In the genomic region with DNA sequence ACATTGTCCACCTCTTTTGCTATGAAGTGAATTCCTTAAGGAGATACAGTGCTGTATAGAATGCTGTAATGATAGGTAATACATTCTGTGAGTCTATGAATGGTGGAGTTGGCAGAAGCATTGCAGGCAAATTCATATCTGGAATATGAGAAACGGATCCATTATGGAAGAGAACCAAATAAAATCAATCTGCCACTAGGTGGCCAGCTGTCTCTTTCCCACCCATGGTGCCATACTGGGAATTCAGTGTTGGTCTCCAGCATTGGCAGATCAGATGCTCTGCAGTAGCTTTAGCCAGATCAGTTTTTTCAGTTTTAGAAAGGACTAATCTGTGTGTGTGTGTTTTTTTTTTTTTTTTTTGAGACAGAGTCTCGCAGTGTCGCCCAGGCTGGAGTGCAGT, we compare ENCODE assay signal across 10 cellular contexts. TPM values are rescaled to one million over a fixed set of nuclear protein-coding genes. Genes with fewer than 3 reads are reported as not detected.
DNase-seq lines count a peak whose midpoint lies in the region; ATAC-seq and TF ChIP-seq lines count a peak whose summit lies in the region.
"Had no signal": no experiment of that assay in that cellular context is flagged by ENCODE, and none has a peak within 500 bp of the region (broad histone marks: within the 10 kb centered on the region; RNA-seq: fewer than 3 reads in every experiment).

No MANE protein-coding gene starts in this region.

- H3K27me3 Mint-ChIP-seq in central memory CD8-positive, alpha-beta T cell: no peaks in the 10 kb centered on the region
- H3K27me3 Mint-ChIP-seq in T-helper 2 cell treated with Interferon-gamma antibody and Interleukin-4, amounts not matched to agents 5 μg/mL and 100 μg/mL, for 36 hours (ENCODE audit: low read depth): no peaks in the 10 kb centered on the region
- H3K27me3 Mint-ChIP-seq: IgD-negative memory B cell had no signal

- no peak for ATAC-seq in central memory CD8-positive, alpha-beta T cell (replicated peaks; ENCODE audit: extremely low read depth, poor library complexity, severe bottlenecking)
- ATAC-seq in psoas muscle: peak in 3 of 4 donors; percentile 36 to 49 (median 38)

- TF ChIP-seq CTCF in NB4 (IDR thresholded peaks at IDR 0.05; ENCODE audit: low read depth, low read length): peak; percentile 32
- TF ChIP-seq CTCF in psoas muscle (IDR thresholded peaks at IDR 0.05): no peak

- TF ChIP-seq POLR2A in NB4 (IDR thresholded peaks at IDR 0.05; ENCODE audit: extremely low read depth, insufficient read length): no peak

- H3K4me3 ChIP-seq in NB4 (ENCODE audit: low read depth, low read length) (no peak overlapping the region), psoas muscle (no peak overlapping the region)
- H3K4me3 ChIP-seq: colonic mucosa had no signal

- intact Hi-C loops in psoas muscle (cut with DNase I): no loop called here

- H3K36me3 Mint-ChIP-seq in central memory CD8-positive, alpha-beta T cell (ENCODE audit: insufficient read depth): peaks cover 2% of the 10 kb centered on the region
- H3K36me3 Mint-ChIP-seq in T-helper 2 cell treated with Interferon-gamma antibody and Interleukin-4, amounts not matched to agents 5 μg/mL and 100 μg/mL, for 36 hours (ENCODE audit: low read depth): peaks cover 7% of the 10 kb centered on the region

- H3K9me3 ChIP-seq in psoas muscle: no peaks in the 10 kb centered on the region
- H3K9me3 ChIP-seq: colonic mucosa had no signal

- no peak overlapping the region for H3K27ac ChIP-seq in psoas muscle
- H3K27ac ChIP-seq: colonic mucosa had no signal

- peak; percentile 4 for DNase-seq in NCI-H345 (lab: John Stamatoyannopoulos, UW)
- no peak for DNase-seq in NCI-H345 treated with DMSO at 0.1 percent for 48 hours (lab: John Stamatoyannopoulos, UW; ENCODE audit: unreplicated experiment)
- DNase-seq in NB4 (ENCODE audit: low read depth): no peak
- DNase-seq in central memory CD8-positive, alpha-beta T cell (ENCODE audit: low spot score in 2 of 2): no peak
- no peak for DNase-seq in psoas muscle
- DNase-seq in T-helper 2 cell treated with Interferon-gamma antibody and Interleukin-4, amounts not matched to agents 5 μg/mL and 100 μg/mL, for 36 hours (ENCODE audit: low spot score): no peak
- DNase-seq in DMS79 (lab: John Stamatoyannopoulos, UW): no peak
- DNase-seq in NCI-H187 (lab: John Stamatoyannopoulos, UW): no peak
- DNase-seq: colonic mucosa had no signal

- no peaks in the 10 kb centered on the region for H3K27me3 ChIP-seq in psoas muscle (ENCODE audit: insufficient read depth in 3 of 3, low read length in 2 of 3)
- H3K27me3 ChIP-seq: colonic mucosa had no signal

- peaks cover 9% of the 10 kb centered on the region for H3K4me1 ChIP-seq in psoas muscle
- H3K4me1 ChIP-seq: colonic mucosa had no signal

- 77 to 78% (median 78%) methylated on average over 3 of the region's 3 CpGs for WGBS in psoas muscle, 3 donors

- H3K36me3 ChIP-seq in psoas muscle (ENCODE audit: insufficient read depth in 1 of 2, low read depth in 1 of 2): peaks cover 0 to 8% of the 10 kb centered on the region in 2 donors
- H3K36me3 ChIP-seq: colonic mucosa had no signal

- H3K9me3 Mint-ChIP-seq in central memory CD8-positive, alpha-beta T cell: no peaks in the 10 kb centered on the region
- H3K9me3 Mint-ChIP-seq in T-helper 2 cell treated with Interferon-gamma antibody and Interleukin-4, amounts not matched to agents 5 μg/mL and 100 μg/mL, for 36 hours: no peaks in the 10 kb centered on the region
- H3K9me3 Mint-ChIP-seq: IgD-negative memory B cell had no signal

- H3K4me3 Mint-ChIP-seq in central memory CD8-positive, alpha-beta T cell: no peak overlapping the region
- no peak overlapping the region for H3K4me3 Mint-ChIP-seq in T-helper 2 cell treated with Interferon-gamma antibody and Interleukin-4, amounts not matched to agents 5 μg/mL and 100 μg/mL, for 36 hours
- H3K4me3 Mint-ChIP-seq: IgD-negative memory B cell had no signal

- H3K4me1 Mint-ChIP-seq in central memory CD8-positive, alpha-beta T cell: peaks cover 76% of the 10 kb centered on the region
- H3K4me1 Mint-ChIP-seq in T-helper 2 cell treated with Interferon-gamma antibody and Interleukin-4, amounts not matched to agents 5 μg/mL and 100 μg/mL, for 36 hours (ENCODE audit: low read depth): peaks cover 19% of the 10 kb centered on the region

- H3K27ac Mint-ChIP-seq in central memory CD8-positive, alpha-beta T cell (ENCODE audit: low read depth): peak overlapping the region; percentile 7
- no peak overlapping the region for H3K27ac Mint-ChIP-seq in T-helper 2 cell treated with Interferon-gamma antibody and Interleukin-4, amounts not matched to agents 5 μg/mL and 100 μg/mL, for 36 hours
- H3K27ac Mint-ChIP-seq: IgD-negative memory B cell had no signal

RNA-seq across cellular contexts. Expression of gene DNAJC3, which starts 27.6 kb away (rescaled TPM):
- 10 to 100 TPM; 11.5 to 19.6 (median 17.2) TPM for total RNA-seq in psoas muscle
- 10 to 100 TPM in 1 of 3 donors, 1 to 10 TPM in 2; 7.9 to 11.8 (median 8.9) TPM for polyA plus RNA-seq in psoas muscle
